1 cellular context compared by ENCODE assay signal in the genomic region with DNA sequence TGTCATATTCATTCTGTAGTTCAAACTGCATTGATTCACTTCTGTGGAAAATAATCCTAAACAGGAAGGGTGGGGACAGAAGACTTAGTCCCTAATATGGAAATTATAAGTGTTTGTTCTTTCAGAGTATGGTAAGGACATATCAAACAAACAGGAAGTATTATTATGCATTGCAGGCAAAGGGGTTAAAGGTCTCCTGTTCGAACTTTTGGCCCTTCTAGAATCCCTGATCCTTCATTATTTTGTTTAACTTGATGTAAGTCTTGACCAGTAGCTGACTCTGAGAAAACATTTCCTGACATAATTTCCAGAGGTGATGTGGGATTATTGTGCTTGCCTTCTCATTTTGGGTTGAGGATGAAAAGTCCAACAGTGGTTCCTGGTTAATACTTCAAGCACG.
TF ChIP-seq lines count a peak whose summit lies in the region.

No MANE protein-coding gene starts in this region.

TF ChIP-seq in GM12878, 131 proteins besides CTCF, POLR2A, EP300 and RAD21 (continued from another document):
- 0 out of 2 replicates have a peak, but pooled peaks have one; percentile 30 for TF ChIP-seq ZNF687 (IDR thresholded peaks at IDR 0.05)
- TF ChIP-seq SIX5 (IDR thresholded peaks at IDR 0.05; ENCODE audit: low read depth, low read length, severe bottlenecking) = no peak
- TF ChIP-seq SMAD1 (IDR thresholded peaks at IDR 0.05; ENCODE audit: low read depth, partially characterized antibody) = no peak
- no peak for TF ChIP-seq RFX5 (IDR thresholded peaks at IDR 0.05; ENCODE audit: low read depth, low read length)
- peak; percentile 47 for TF ChIP-seq NR2C1 (IDR thresholded peaks at IDR 0.05)
- TF ChIP-seq TCF7 (IDR thresholded peaks at IDR 0.05; ENCODE audit: borderline replicate concordance) = no peak
- no peak for TF ChIP-seq ZNF207 (IDR thresholded peaks at IDR 0.05; ENCODE audit: borderline replicate concordance)
TF ChIP-seq in GM12878: peak in this region for 4.
